Comparison of ENCODE assay signal across 11 cellular contexts in the genomic region with DNA sequence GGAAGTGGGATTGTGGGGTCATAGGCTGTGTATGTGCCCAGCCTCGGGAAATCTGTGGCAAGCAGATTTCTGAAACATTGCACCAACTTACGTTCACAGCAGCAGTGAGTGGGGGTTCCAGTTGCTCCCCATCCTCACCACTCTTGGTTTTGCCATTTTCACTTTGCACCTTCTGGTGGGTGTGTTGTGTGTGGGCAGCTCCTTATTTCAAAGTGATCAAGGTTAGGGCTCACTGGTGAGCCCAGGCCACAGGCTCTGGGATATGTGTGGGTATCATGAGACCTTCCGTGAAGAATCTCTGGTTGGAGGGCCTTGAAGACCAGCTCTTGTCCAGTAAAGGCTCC. TPM values are rescaled to one million over a fixed set of nuclear protein-coding genes. Genes with fewer than 3 reads are reported as not detected.
DNase-seq lines count a peak whose midpoint lies in the region; ATAC-seq and TF ChIP-seq lines count a peak whose summit lies in the region.
"Had no signal": no experiment of that assay in that cellular context is flagged by ENCODE, and none has a peak within 500 bp of the region (broad histone marks: within the 10 kb centered on the region; RNA-seq: fewer than 3 reads in every experiment).

No MANE protein-coding gene starts in this region.

- DNase-seq in activated T-cell treated with anti-CD3 and anti-CD28 coated beads, Interleukin-2, amount 50 U/mL, for 72 hours: no peak
- DNase-seq in activated T-cell treated with anti-CD3 and anti-CD28 coated beads, Interleukin-2, amount 50 U/mL, for 48 hours: no peak
- no peak for DNase-seq in activated CD8-positive, alpha-beta T cell treated with anti-CD3 and anti-CD28 coated beads for 36 hours
- DNase-seq in testis: no peak
- no peak for DNase-seq in lower lobe of right lung
- DNase-seq in BE2C: no peak
- DNase-seq: colonic mucosa, NCI-H510A, substantia nigra had no signal

- no peaks in the 10 kb centered on the region for H3K9me3 Mint-ChIP-seq in activated T-cell treated with anti-CD3 and anti-CD28 coated beads, Interleukin-2, amount 50 U/mL, for 72 hours
- H3K9me3 Mint-ChIP-seq in activated CD8-positive, alpha-beta T cell treated with anti-CD3 and anti-CD28 coated beads for 36 hours: no peaks in the 10 kb centered on the region
- H3K9me3 Mint-ChIP-seq: activated naive CD4-positive, alpha-beta T cell treated with anti-CD3 and anti-CD28 coated beads for 36 hours had no signal

- no peaks in the 10 kb centered on the region for H3K27me3 Mint-ChIP-seq in activated T-cell treated with anti-CD3 and anti-CD28 coated beads, Interleukin-2, amount 50 U/mL, for 72 hours (ENCODE audit: low read depth)
- no peaks in the 10 kb centered on the region for H3K27me3 Mint-ChIP-seq in activated CD8-positive, alpha-beta T cell treated with anti-CD3 and anti-CD28 coated beads for 36 hours

- no peak for TF ChIP-seq CTCF in activated CD8-positive, alpha-beta T cell treated with anti-CD3 and anti-CD28 coated beads for 36 hours (IDR thresholded peaks at IDR 0.05)
- TF ChIP-seq CTCF in testis (IDR thresholded peaks at IDR 0.05) (no peak), lower lobe of right lung (IDR thresholded peaks at IDR 0.05) (no peak), BE2C (IDR thresholded peaks at IDR 0.05; ENCODE audit: low read depth, low read length) (no peak)

- no peak for TF ChIP-seq POLR2A in testis (IDR thresholded peaks at IDR 0.05)

- H3K4me1 ChIP-seq in testis (peaks cover 22% of the 10 kb centered on the region), lower lobe of right lung (peaks cover 53% of the 10 kb centered on the region), BE2C (no peaks in the 10 kb centered on the region)

- peaks cover 62% of the 10 kb centered on the region for H3K4me1 Mint-ChIP-seq in activated T-cell treated with anti-CD3 and anti-CD28 coated beads, Interleukin-2, amount 50 U/mL, for 72 hours (ENCODE audit: low read depth)
- peaks cover 44% of the 10 kb centered on the region for H3K4me1 Mint-ChIP-seq in activated CD8-positive, alpha-beta T cell treated with anti-CD3 and anti-CD28 coated beads for 36 hours (ENCODE audit: low read depth)

- WGBS in testis, 2 donors: 92 to 97% methylated on average over 3 of the region's 3 CpGs

- H3K36me3 Mint-ChIP-seq in activated T-cell treated with anti-CD3 and anti-CD28 coated beads, Interleukin-2, amount 50 U/mL, for 72 hours (ENCODE audit: insufficient read depth in 2 of 2): no peaks in the 10 kb centered on the region
- no peaks in the 10 kb centered on the region for H3K36me3 Mint-ChIP-seq in activated CD8-positive, alpha-beta T cell treated with anti-CD3 and anti-CD28 coated beads for 36 hours (ENCODE audit: low read depth)

- CTCF ChIA-PET in activated CD8-positive, alpha-beta T cell treated with anti-CD3 and anti-CD28 coated beads for 36 hours (lab: Charles Lee): interaction anchor here (1.4 kb wide), 1 partner anchor 48 kb away, joined by 3 read pairs; no protein-coding TSS in a partner anchor

- H3K4me3 ChIP-seq in testis (no peak overlapping the region), lower lobe of right lung (no peak overlapping the region), BE2C (ENCODE audit: low read depth, low read length) (no peak overlapping the region)
- H3K4me3 ChIP-seq: colonic mucosa, mucosa of descending colon had no signal

- intact Hi-C loops in activated CD8-positive, alpha-beta T cell treated with anti-CD3 and anti-CD28 coated beads for 36 hours (cut with micrococcal nuclease): loop anchor here (5.0 kb wide), 1 partner anchor 42 kb away; no protein-coding TSS in a partner anchor
- intact Hi-C loops in testis (cut with DNase I; ENCODE audit: low total_unique reads): no loop called here
- intact Hi-C loops in lower lobe of right lung (cut with DNase I): no loop called here

- ATAC-seq in activated T-cell treated with anti-CD3 and anti-CD28 coated beads, Interleukin-2, amount 50 U/mL, for 72 hours (replicated peaks in 1 of 2): no peak
- no peak for ATAC-seq in activated CD8-positive, alpha-beta T cell treated with anti-CD3 and anti-CD28 coated beads for 36 hours
- ATAC-seq in lower lobe of right lung: no peak

- H3K27me3 ChIP-seq in testis (no peaks in the 10 kb centered on the region), lower lobe of right lung (ENCODE audit: low read depth) (no peaks in the 10 kb centered on the region), BE2C (no peaks in the 10 kb centered on the region)
- H3K27me3 ChIP-seq: colonic mucosa had no signal

- no peaks in the 10 kb centered on the region for H3K9me3 ChIP-seq in testis
- H3K9me3 ChIP-seq in lower lobe of right lung: no peaks in the 10 kb centered on the region
- no peaks in the 10 kb centered on the region; the same call in 1 of the 2 replicates for H3K9me3 ChIP-seq in BE2C
- H3K9me3 ChIP-seq: colonic mucosa, mucosa of descending colon had no signal

- POLR2A ChIA-PET in activated CD8-positive, alpha-beta T cell treated with anti-CD3 and anti-CD28 coated beads for 36 hours (lab: Charles Lee): interaction anchor here (0.6 to 2.8 kb wide), 5 partner anchors 9 to 653 kb away, joined by 3 to 19 read pairs (median 4); a partner anchor contains a TSS

- H3K36me3 ChIP-seq in testis (ENCODE audit: low read depth, missing control alignments) (no peaks in the 10 kb centered on the region), lower lobe of right lung (no peaks in the 10 kb centered on the region), BE2C (no peaks in the 10 kb centered on the region)
- H3K36me3 ChIP-seq: colonic mucosa had no signal

- H3K4me3 Mint-ChIP-seq in activated T-cell treated with anti-CD3 and anti-CD28 coated beads, Interleukin-2, amount 50 U/mL, for 72 hours: peak overlapping the region; percentile 61 to 67
- H3K4me3 Mint-ChIP-seq in activated CD8-positive, alpha-beta T cell treated with anti-CD3 and anti-CD28 coated beads for 36 hours: no peak overlapping the region
- H3K4me3 Mint-ChIP-seq: activated naive CD4-positive, alpha-beta T cell treated with anti-CD3 and anti-CD28 coated beads for 36 hours had no signal

- H3K27ac Mint-ChIP-seq in activated T-cell treated with anti-CD3 and anti-CD28 coated beads, Interleukin-2, amount 50 U/mL, for 72 hours: no peak overlapping the region
- peak overlapping the region; percentile 81 for H3K27ac Mint-ChIP-seq in activated CD8-positive, alpha-beta T cell treated with anti-CD3 and anti-CD28 coated beads for 36 hours
- H3K27ac Mint-ChIP-seq: activated naive CD4-positive, alpha-beta T cell treated with anti-CD3 and anti-CD28 coated beads for 36 hours had no signal

- H3K27ac ChIP-seq in testis (peak overlapping the region; percentile 22 to 25), lower lobe of right lung (no peak overlapping the region)
- H3K27ac ChIP-seq: colonic mucosa had no signal

RNA-seq across cellular contexts. Expression of a gene that starts 29.5 kb away (rescaled TPM):
- total RNA-seq in activated T-cell treated with anti-CD3 and anti-CD28 coated beads, Interleukin-2, amount 50 U/mL, for 72 hours: not detected
- not detected for total RNA-seq in activated CD8-positive, alpha-beta T cell treated with anti-CD3 and anti-CD28 coated beads for 36 hours
- total RNA-seq in testis (over 10,000 TPM in 1 of 2 donors, 1,000 to 10,000 TPM in 1; 7,819 to 32,936 TPM), lower lobe of right lung (not detected)
- 15,171 TPM for polyA plus RNA-seq in testis (ENCODE audit: insufficient read depth, low read depth, low replicate concordance)
- not detected for polyA plus RNA-seq in BE2C (2012; ENCODE audit: insufficient read depth, insufficient read length, low read depth)
- total RNA-seq: activated naive CD4-positive, alpha-beta T cell treated with anti-CD3 and anti-CD28 coated beads for 36 hours; colonic mucosa; mucosa of descending colon had no signal

RNA-seq across cellular contexts. Expression of a gene that starts 34.3 kb away (rescaled TPM):
- not detected for total RNA-seq in activated T-cell treated with anti-CD3 and anti-CD28 coated beads, Interleukin-2, amount 50 U/mL, for 72 hours
- not detected for total RNA-seq in activated CD8-positive, alpha-beta T cell treated with anti-CD3 and anti-CD28 coated beads for 36 hours
- total RNA-seq in testis (over 10,000 TPM in 1 of 2 donors, 1,000 to 10,000 TPM in 1; 3,179 to 16,461 TPM), lower lobe of right lung (not detected)
- 12,441 TPM for polyA plus RNA-seq in testis (ENCODE audit: insufficient read depth, low read depth, low replicate concordance)
- polyA plus RNA-seq in BE2C (2012; ENCODE audit: insufficient read depth, insufficient read length, low read depth): not detected
- total RNA-seq: activated naive CD4-positive, alpha-beta T cell treated with anti-CD3 and anti-CD28 coated beads for 36 hours; colonic mucosa; mucosa of descending colon had no signal

RNA-seq across cellular contexts. Expression of a gene that starts 34.7 kb away (rescaled TPM):
- 100 to 1,000 TPM; 105 to 119 TPM for total RNA-seq in activated T-cell treated with anti-CD3 and anti-CD28 coated beads, Interleukin-2, amount 50 U/mL, for 72 hours
- total RNA-seq in activated CD8-positive, alpha-beta T cell treated with anti-CD3 and anti-CD28 coated beads for 36 hours: 10 to 100 TPM; 53.1 to 57.7 TPM
- total RNA-seq in testis (10 to 100 TPM; 26.7 to 30.6 TPM), lower lobe of right lung (1.7 TPM)
- 21.5 TPM for polyA plus RNA-seq in testis (ENCODE audit: insufficient read depth, low read depth, low replicate concordance)
- polyA plus RNA-seq in BE2C (2012; ENCODE audit: insufficient read depth, insufficient read length, low read depth): 4.9 TPM

RNA-seq across cellular contexts. Expression of a gene that starts 37.2 kb away (rescaled TPM):
- not detected for total RNA-seq in activated T-cell treated with anti-CD3 and anti-CD28 coated beads, Interleukin-2, amount 50 U/mL, for 72 hours
- total RNA-seq in activated CD8-positive, alpha-beta T cell treated with anti-CD3 and anti-CD28 coated beads for 36 hours: not detected
- total RNA-seq in testis (100 to 1,000 TPM; 109 to 383 TPM), lower lobe of right lung (not detected)
- polyA plus RNA-seq in testis (ENCODE audit: insufficient read depth, low read depth, low replicate concordance): 51.1 TPM
- polyA plus RNA-seq in BE2C (2012; ENCODE audit: insufficient read depth, insufficient read length, low read depth): not detected
- total RNA-seq: activated naive CD4-positive, alpha-beta T cell treated with anti-CD3 and anti-CD28 coated beads for 36 hours; colonic mucosa; mucosa of descending colon had no signal

RNA-seq across cellular contexts. Expression of a gene that starts 41.5 kb away (rescaled TPM):
- not detected for total RNA-seq in activated T-cell treated with anti-CD3 and anti-CD28 coated beads, Interleukin-2, amount 50 U/mL, for 72 hours
- total RNA-seq in activated CD8-positive, alpha-beta T cell treated with anti-CD3 and anti-CD28 coated beads for 36 hours: not detected
- total RNA-seq in testis (10 to 100 TPM; 10.2 to 29.8 TPM), lower lobe of right lung (not detected)
- polyA plus RNA-seq in testis (ENCODE audit: insufficient read depth, low read depth, low replicate concordance): 38.4 TPM
- polyA plus RNA-seq in BE2C (2012; ENCODE audit: insufficient read depth, insufficient read length, low read depth): not detected
- total RNA-seq: activated naive CD4-positive, alpha-beta T cell treated with anti-CD3 and anti-CD28 coated beads for 36 hours; colonic mucosa; mucosa of descending colon had no signal

Comparison
In these comparisons a context has a peak if more than half of its experiments do, and no peak if none do; other contexts are left out.
1. RNA of a gene that starts 29.5 kb away (total RNA-seq): 7,819 to 32,936 TPM in testis; not detected in activated T-cell treated with anti-CD3 and anti-CD28 coated beads, Interleukin-2, amount 50 U/mL, for 72 hours, not detected in activated CD8-positive, alpha-beta T cell treated with anti-CD3 and anti-CD28 coated beads for 36 hours and not detected in lower lobe of right lung (single experiment); every median in the first group is over 1,000 times any median in the second.
2. RNA of a gene that starts 34.3 kb away (total RNA-seq): 3,179 to 16,461 TPM in testis; not detected in activated T-cell treated with anti-CD3 and anti-CD28 coated beads, Interleukin-2, amount 50 U/mL, for 72 hours, not detected in activated CD8-positive, alpha-beta T cell treated with anti-CD3 and anti-CD28 coated beads for 36 hours and not detected in lower lobe of right lung (single experiment); every median in the first group is over 1,000 times any median in the second.
3. RNA of a gene that starts 34.7 kb away (total RNA-seq): 105 to 119 TPM in activated T-cell treated with anti-CD3 and anti-CD28 coated beads, Interleukin-2, amount 50 U/mL, for 72 hours, 53.1 to 57.7 TPM in activated CD8-positive, alpha-beta T cell treated with anti-CD3 and anti-CD28 coated beads for 36 hours and 26.7 to 30.6 TPM in testis; 1.7 TPM in lower lobe of right lung (single experiment); every median in the first group is over 10 times any median in the second.